19 cellular contexts compared by ENCODE assay signal in genomic region chr22:27193215-27193614, GRCh38.
DNase-seq lines count a peak whose midpoint lies in the region; ATAC-seq and TF ChIP-seq lines count a peak whose summit lies in the region.
"Had no signal": no experiment of that assay in that cellular context is flagged by ENCODE, and none has a peak within 500 bp of the region (broad histone marks: within the 10 kb centered on the region; RNA-seq: fewer than 3 reads in every experiment).

No MANE protein-coding gene starts in this region.

- H3K23ac ChIP-seq in mesendoderm (ENCODE audit: low read length), result no peak overlapping the region

- H3K79me2 ChIP-seq in mesendoderm (ENCODE audit: control insufficient read depth, insufficient read depth, low read length), result no peaks in the 10 kb centered on the region

- H3K4me1 ChIP-seq in HEK293 (ENCODE audit: control insufficient read depth, insufficient read depth, low read length), result no peaks in the 10 kb centered on the region
- H3K4me1 ChIP-seq in mesendoderm (ENCODE audit: control insufficient read depth, low read depth, low read length), result no peaks in the 10 kb centered on the region
- no peaks in the 10 kb centered on the region for H3K4me1 ChIP-seq in right atrium auricular region

- POLR2A ChIA-PET in HEK293 (lab: Yijun Ruan, JAX), result no interaction called here

- H3K9me3 ChIP-seq in HEK293 (ENCODE audit: control insufficient read depth, insufficient read depth, low read depth, low read length), result no peaks in the 10 kb centered on the region
- H3K9me3 ChIP-seq in right atrium auricular region, result peaks cover 0 to 7% of the 10 kb centered on the region in 2 donors

- no peak for ATAC-seq in GM18511 (IDR thresholded peaks at IDR 0.05; ENCODE audit: unreplicated experiment)
- ATAC-seq: HCT116 had no signal

- H3K4ac ChIP-seq in mesendoderm (ENCODE audit: low read depth, low read length), result no peak overlapping the region

- no peaks in the 10 kb centered on the region for H3K79me1 ChIP-seq in mesendoderm (ENCODE audit: low read length)

- no peak overlapping the region for H3K18ac ChIP-seq in mesendoderm (ENCODE audit: low read length)

- no peak overlapping the region for H4K8ac ChIP-seq in mesendoderm (ENCODE audit: low read depth, low read length)

- H3K36me3 ChIP-seq in HEK293 (ENCODE audit: control insufficient read depth in 2 of 2, insufficient read depth in 1 of 2, low read length in 2 of 2), result no peaks in the 10 kb centered on the region
- H3K36me3 ChIP-seq in mesendoderm (ENCODE audit: control insufficient read depth, insufficient read depth, low read length), result no peaks in the 10 kb centered on the region
- no peaks in the 10 kb centered on the region for H3K36me3 ChIP-seq in right atrium auricular region

- TF ChIP-seq CTCF in HEK293 (tag by site-specific recombination; IDR thresholded peaks at IDR 0.05) (no peak), VCaP (conservative IDR thresholded peaks at IDR 0.05) (no peak), coronary artery (IDR thresholded peaks at IDR 0.05) (no peak), right atrium auricular region (IDR thresholded peaks at IDR 0.05) (no peak)

- H3K4me2 ChIP-seq in mesendoderm (ENCODE audit: low read length), result no peak overlapping the region

- H3K27me3 ChIP-seq in mesendoderm (ENCODE audit: insufficient read depth, low read length, poor library complexity) (no peaks in the 10 kb centered on the region), right atrium auricular region (no peaks in the 10 kb centered on the region)

- CTCF ChIA-PET in HEK293 (lab: Yijun Ruan, JAX), result interaction anchor here (0.7 to 0.8 kb wide), 2 partner anchors 24 to 136 kb away, joined by 3 read pairs; no protein-coding TSS in a partner anchor

- no peak overlapping the region for H2BK5ac ChIP-seq in mesendoderm (ENCODE audit: low read length)

- H3K4me3 ChIP-seq in HEK293 (ENCODE audit: low read depth, low read length), result no peak overlapping the region
- H3K4me3 ChIP-seq in coronary artery, result no peak overlapping the region
- no peak overlapping the region for H3K4me3 ChIP-seq in mesendoderm (ENCODE audit: low read length)
- H3K4me3 ChIP-seq in right atrium auricular region, result no peak overlapping the region
- H3K4me3 ChIP-seq: GM23248 had no signal

- no peak overlapping the region for H3K9ac ChIP-seq in mesendoderm (ENCODE audit: low read length)
- H3K9ac ChIP-seq: GM23248 had no signal

- H2AK5ac ChIP-seq in mesendoderm (ENCODE audit: low read length), result no peak overlapping the region

- peak overlapping the region; percentile 19 for H3K56ac ChIP-seq in mesendoderm (ENCODE audit: low read length)

- WGBS in mesendoderm (ENCODE audit: extremely low coverage, insufficient coverage, low lambda C conversion rate), result no CpG with 5 or more reads among the region's 6 CpGs

- DNase-seq in coronary artery (ENCODE audit: low spot score) (peak; percentile 11), mesendoderm (peak; percentile 13), right atrium auricular region (ENCODE audit: low spot score) (no peak), pons (ENCODE audit: low spot score) (no peak)
- DNase-seq: 8988T; C1 segment of cervical spinal cord; Calu3; CD4-positive, alpha-beta memory T cell; COR-L47; DMS53; DMS79 treated with DMSO at 0.1 percent for 48 hours; GF-D8; GM23248; H9; HFFc6 had no signal

- no peak overlapping the region for H2BK120ac ChIP-seq in mesendoderm (ENCODE audit: low read depth, low read length)

- H3K27ac ChIP-seq in HEK293 (ENCODE audit: extremely low read depth, low read depth, low read length), result no peak overlapping the region
- H3K27ac ChIP-seq in VCaP, result peak overlapping the region; percentile 38; the same call in 1 of the 2 replicates
- no peak overlapping the region for H3K27ac ChIP-seq in coronary artery
- no peak overlapping the region for H3K27ac ChIP-seq in mesendoderm (ENCODE audit: low read depth, low read length)
- no peak overlapping the region for H3K27ac ChIP-seq in right atrium auricular region
- H3K27ac ChIP-seq: GM23248 had no signal

- H2BK15ac ChIP-seq in mesendoderm (replicated peaks; ENCODE audit: low read depth), result no peak overlapping the region

- H4K5ac ChIP-seq in mesendoderm (ENCODE audit: low read length), result no peak overlapping the region

TF ChIP-seq in HEK293, 187 proteins besides CTCF, POLR2A, EP300 and RAD21:
- no peak for TF ChIP-seq TRIM28 (IDR thresholded peaks at IDR 0.05; ENCODE audit: borderline replicate concordance, low read length)
- TF ChIP-seq MZF1 (tag by site-specific recombination; IDR thresholded peaks at IDR 0.05; ENCODE audit: borderline replicate concordance), result peak; percentile 61; the same call in 1 of the 2 replicates

Comparison
In these comparisons a context has a peak if more than half of its experiments do, and no peak if none do; other contexts are left out.
1. DNase-seq: peak in coronary artery (single experiment) and mesendoderm (single experiment); none in right atrium auricular region (single experiment) and pons (single experiment).